12 cellular contexts compared by ENCODE assay signal in genomic region chr4:185742766-185743165, GRCh38.
DNase-seq lines count a peak whose midpoint lies in the region; ATAC-seq and TF ChIP-seq lines count a peak whose summit lies in the region.
"Had no signal": no experiment of that assay in that cellular context is flagged by ENCODE, and none has a peak within 500 bp of the region (broad histone marks: within the 10 kb centered on the region; RNA-seq: fewer than 3 reads in every experiment).

No MANE protein-coding gene starts in this region.

- DNase-seq in ELR (ENCODE audit: low read depth) (peak; percentile 30), MM.1S (peak; percentile 76), Right ventricle myocardium superior (no peak), amygdala (lab: John Stamatoyannopoulos, UW) (no peak), DMS153 (lab: John Stamatoyannopoulos, UW) (no peak), progenitor cell of endocrine pancreas (ENCODE audit: low spot score, unreplicated experiment) (no peak)
- DNase-seq in effector memory CD4-positive, alpha-beta T cell: no peak
- DNase-seq: activated CD4-positive, alpha-beta T cell treated with anti-CD3 and anti-CD28 coated beads for 36 hours; amniotic stem cell had no signal

- H3K4me1 ChIP-seq in MM.1S (ENCODE audit: low read length): peaks cover 10% of the 10 kb centered on the region; the same call in 1 of the 2 replicates
- H3K4me1 ChIP-seq in effector memory CD4-positive, alpha-beta T cell (ENCODE audit: control insufficient read depth, insufficient read depth, low read length, poor library complexity, severe bottlenecking): no peaks in the 10 kb centered on the region

- peaks cover 16% of the 10 kb centered on the region for H3K4me1 Mint-ChIP-seq in progenitor cell of endocrine pancreas (ENCODE audit: low read depth)
- H3K4me1 Mint-ChIP-seq: activated CD4-positive, alpha-beta T cell treated with anti-CD3 and anti-CD28 coated beads for 36 hours had no signal

- peaks cover 9% of the 10 kb centered on the region for H3K36me3 Mint-ChIP-seq in progenitor cell of endocrine pancreas (ENCODE audit: insufficient read depth)

- no peak overlapping the region for H3K4me3 ChIP-seq in MM.1S (ENCODE audit: low read length)
- no peak overlapping the region for H3K4me3 ChIP-seq in effector memory CD4-positive, alpha-beta T cell (ENCODE audit: insufficient read depth, low read depth, low read length, poor library complexity, severe bottlenecking)
- H3K4me3 ChIP-seq: suprapubic skin had no signal

- H2AFZ ChIP-seq in MM.1S (ENCODE audit: low read length): no peak overlapping the region

- H3K4me2 ChIP-seq in MM.1S (ENCODE audit: low read depth, low read length): no peak overlapping the region

- H3K27me3 ChIP-seq in MM.1S (replicated peaks; ENCODE audit: insufficient read depth, low read length): no peaks in the 10 kb centered on the region
- no peaks in the 10 kb centered on the region for H3K27me3 ChIP-seq in effector memory CD4-positive, alpha-beta T cell (replicated peaks; ENCODE audit: control insufficient read depth, insufficient read depth, low read length, poor library complexity, severe bottlenecking)
- H3K27me3 ChIP-seq: suprapubic skin had no signal

- H3F3A ChIP-seq in MM.1S (ENCODE audit: insufficient read depth, low read length): no peaks in the 10 kb centered on the region

- no peaks in the 10 kb centered on the region for H3K36me3 ChIP-seq in MM.1S (replicated peaks; ENCODE audit: insufficient read depth, low read length)
- H3K36me3 ChIP-seq in effector memory CD4-positive, alpha-beta T cell (ENCODE audit: control insufficient read depth, insufficient read depth, low read length): no peaks in the 10 kb centered on the region
- H3K36me3 ChIP-seq: suprapubic skin had no signal

- H3K79me2 ChIP-seq in MM.1S (ENCODE audit: low read length): no peaks in the 10 kb centered on the region

- H3K9me2 ChIP-seq in MM.1S (replicated peaks; ENCODE audit: insufficient read depth, low read length): no peaks in the 10 kb centered on the region

- intact Hi-C loops in Right ventricle myocardium superior (cut with DNase I): no loop called here

- no peak overlapping the region for H3K4me3 Mint-ChIP-seq in progenitor cell of endocrine pancreas (ENCODE audit: low read depth)
- H3K4me3 Mint-ChIP-seq: activated CD4-positive, alpha-beta T cell treated with anti-CD3 and anti-CD28 coated beads for 36 hours had no signal

- TF ChIP-seq CTCF in MM.1S (IDR thresholded peaks at IDR 0.05; ENCODE audit: low read length) (no peak), progenitor cell of endocrine pancreas (IDR thresholded peaks at IDR 0.05; ENCODE audit: unreplicated experiment) (no peak)

- H3K9me3 Mint-ChIP-seq in progenitor cell of endocrine pancreas (ENCODE audit: low read depth): no peaks in the 10 kb centered on the region

- H4K20me1 ChIP-seq in MM.1S (ENCODE audit: insufficient read depth, low read length): no peaks in the 10 kb centered on the region

- H3K9ac ChIP-seq in MM.1S (ENCODE audit: low read length): no peak overlapping the region

- no peak overlapping the region for H3K27ac ChIP-seq in MM.1S (ENCODE audit: low read length)
- H3K27ac ChIP-seq in effector memory CD4-positive, alpha-beta T cell (ENCODE audit: insufficient read depth, low read length, poor library complexity, severe bottlenecking): no peak overlapping the region
- H3K27ac ChIP-seq: suprapubic skin had no signal

- H3K27me3 Mint-ChIP-seq in progenitor cell of endocrine pancreas: no peaks in the 10 kb centered on the region

- H3K9me3 ChIP-seq in MM.1S (replicated peaks; ENCODE audit: insufficient read depth, low read length): no peaks in the 10 kb centered on the region
- H3K9me3 ChIP-seq in effector memory CD4-positive, alpha-beta T cell (ENCODE audit: control insufficient read depth, low read length): no peaks in the 10 kb centered on the region
- H3K9me3 ChIP-seq: suprapubic skin had no signal

- ATAC-seq in GM21576 (IDR thresholded peaks at IDR 0.05; ENCODE audit: unreplicated experiment) (peak; percentile 64), Right ventricle myocardium superior (ENCODE audit: poor library complexity) (peak; percentile 47)
- ATAC-seq: activated CD4-positive, alpha-beta T cell treated with anti-CD3 and anti-CD28 coated beads for 36 hours; Panc1 had no signal

- H3K27ac Mint-ChIP-seq in progenitor cell of endocrine pancreas: no peak overlapping the region
- H3K27ac Mint-ChIP-seq: activated CD4-positive, alpha-beta T cell treated with anti-CD3 and anti-CD28 coated beads for 36 hours had no signal

Comparison
In these comparisons a context has a peak if more than half of its experiments do, and no peak if none do; other contexts are left out.
1. DNase-seq: peak in ELR (single experiment) and MM.1S (single experiment); none in Right ventricle myocardium superior (single experiment), amygdala (0 of 56), effector memory CD4-positive, alpha-beta T cell (0 of 3), DMS153 (single experiment) and progenitor cell of endocrine pancreas (single experiment).